Comparison of ENCODE assay signal across 8 cellular contexts in genomic region chr4:184825394-184826314, GRCh38. TPM values are rescaled to one million over a fixed set of nuclear protein-coding genes. Genes with fewer than 3 reads are reported as not detected.
DNase-seq lines count a peak whose midpoint lies in the region; ATAC-seq and TF ChIP-seq lines count a peak whose summit lies in the region.

TSS of gene ACSL1 (minus strand) at chr4:184825968. CDS start at chr4:184803514, 22,454 bp downstream.

- peaks cover 4% of the 10 kb centered on the region for H3K36me3 ChIP-seq in endodermal cell (ENCODE audit: control insufficient read depth, insufficient read depth, low read length)

- peaks cover 17% of the 10 kb centered on the region for H3K27me3 Mint-ChIP-seq in activated CD8-positive, alpha-beta memory T cell treated with anti-CD3 and anti-CD28 coated beads, Interleukin-2, amount 10 ng/mL, durations not matched to agents 7 days and 5 days
- peaks cover 66% of the 10 kb centered on the region for H3K27me3 Mint-ChIP-seq in endodermal cell (ENCODE audit: insufficient read depth)

- WGBS in endodermal cell (ENCODE audit: insufficient coverage in 1 of 2, insufficient read length in 1 of 2), 2 experiments = 1% methylated on average over 37 to 139 of the region's 139 CpGs

- H3K4me3 ChIP-seq in endodermal cell (ENCODE audit: low read length) = peak within 1 kb of the TSS; percentile 86

- CTCF ChIA-PET in activated CD8-positive, alpha-beta memory T cell treated with anti-CD3 and anti-CD28 coated beads, Interleukin-2, amount 10 ng/mL, durations not matched to agents 7 days and 5 days (lab: Charles Lee) = interaction anchor here (0.6 to 1.4 kb wide), 4 partner anchors 10 to 1316 kb away, joined by 3 to 5 read pairs (median 4); no protein-coding TSS in a partner anchor

- peak; percentile 48 to 60 for DNase-seq in AML-193 (lab: John Stamatoyannopoulos, UW)
- peak; percentile 47 to 79 for DNase-seq in NOMO-1 (lab: John Stamatoyannopoulos, UW; ENCODE audit: unreplicated experiment in 2 of 2)
- peak; percentile 81 for DNase-seq in activated CD8-positive, alpha-beta memory T cell treated with anti-CD3 and anti-CD28 coated beads, Interleukin-2, amount 10 ng/mL, durations not matched to agents 7 days and 5 days
- DNase-seq in endodermal cell = peak; percentile 89
- peak; percentile 81 for DNase-seq in midbrain (lab: John Stamatoyannopoulos, UW)
- DNase-seq in stimulated activated CD8-positive, alpha-beta memory T cell treated with anti-CD3 and anti-CD28 coated beads, Interleukin-2, amount 100 ng/mL, for 48 hours (ENCODE audit: low read depth in 2 of 2) = peak; percentile 63 to 71

- H3K4me1 Mint-ChIP-seq in activated CD8-positive, alpha-beta memory T cell treated with anti-CD3 and anti-CD28 coated beads, Interleukin-2, amount 10 ng/mL, durations not matched to agents 7 days and 5 days = peaks cover 31% of the 10 kb centered on the region
- H3K4me1 Mint-ChIP-seq in endodermal cell = peaks cover 2% of the 10 kb centered on the region

- no peak within 1 kb of the TSS for H3K27ac ChIP-seq in endodermal cell (ENCODE audit: low read depth, low read length)

- no peaks in the 10 kb centered on the region for H3K9me3 Mint-ChIP-seq in activated CD8-positive, alpha-beta memory T cell treated with anti-CD3 and anti-CD28 coated beads, Interleukin-2, amount 10 ng/mL, durations not matched to agents 7 days and 5 days (ENCODE audit: low read depth)
- no peaks in the 10 kb centered on the region for H3K9me3 Mint-ChIP-seq in endodermal cell

- H3K27ac Mint-ChIP-seq in activated CD8-positive, alpha-beta memory T cell treated with anti-CD3 and anti-CD28 coated beads, Interleukin-2, amount 10 ng/mL, durations not matched to agents 7 days and 5 days = peak within 1 kb of the TSS; percentile 73
- H3K27ac Mint-ChIP-seq in endodermal cell = no peak within 1 kb of the TSS

- ATAC-seq in GM18909 (IDR thresholded peaks at IDR 0.05; ENCODE audit: poor library complexity, unreplicated experiment) (peak; percentile 71), HG03139 (IDR thresholded peaks at IDR 0.05; ENCODE audit: unreplicated experiment) (peak; percentile 62)
- ATAC-seq in activated CD8-positive, alpha-beta memory T cell treated with anti-CD3 and anti-CD28 coated beads, Interleukin-2, amount 10 ng/mL, durations not matched to agents 7 days and 5 days = peak; percentile 83

- no peaks in the 10 kb centered on the region for H3K36me3 Mint-ChIP-seq in activated CD8-positive, alpha-beta memory T cell treated with anti-CD3 and anti-CD28 coated beads, Interleukin-2, amount 10 ng/mL, durations not matched to agents 7 days and 5 days
- H3K36me3 Mint-ChIP-seq in endodermal cell (ENCODE audit: low read depth) = no peaks in the 10 kb centered on the region

- no peak for TF ChIP-seq CTCF in endodermal cell (conservative IDR thresholded peaks at IDR 0.05)

- H3K9ac ChIP-seq in endodermal cell (ENCODE audit: extremely low read depth, low read length, poor library complexity, severe bottlenecking) = peak within 1 kb of the TSS; percentile 53

- H3K4me1 ChIP-seq in endodermal cell (ENCODE audit: control insufficient read depth, insufficient read depth, low read length) = peaks cover 3% of the 10 kb centered on the region

- peak within 1 kb of the TSS; percentile 80 for H3K4me3 Mint-ChIP-seq in activated CD8-positive, alpha-beta memory T cell treated with anti-CD3 and anti-CD28 coated beads, Interleukin-2, amount 10 ng/mL, durations not matched to agents 7 days and 5 days
- H3K4me3 Mint-ChIP-seq in endodermal cell = peak within 1 kb of the TSS; percentile 63

- H3K27me3 ChIP-seq in endodermal cell (ENCODE audit: control insufficient read depth, insufficient read depth, low read length, poor library complexity, severe bottlenecking) = peaks cover 60% of the 10 kb centered on the region

- no peaks in the 10 kb centered on the region for H3K9me3 ChIP-seq in endodermal cell (ENCODE audit: control insufficient read depth, low read length)

RNA-seq across cellular contexts. Expression of gene ACSL1, which starts in this region (rescaled TPM):
- total RNA-seq in activated CD8-positive, alpha-beta memory T cell treated with anti-CD3 and anti-CD28 coated beads, Interleukin-2, amount 10 ng/mL, durations not matched to agents 7 days and 5 days = 10 to 100 TPM; 13.8 to 26.0 TPM
- total RNA-seq in endodermal cell = 1 to 10 TPM; 3.8 to 5.2 TPM
- 14.2 TPM for polyA plus RNA-seq in endodermal cell (2013, experiment 1 of 2)
- polyA plus RNA-seq in endodermal cell (2013, experiment 2 of 2) = 16.0 TPM
